Comparison of ENCODE assay signal across 8 cellular contexts in the genomic region with DNA sequence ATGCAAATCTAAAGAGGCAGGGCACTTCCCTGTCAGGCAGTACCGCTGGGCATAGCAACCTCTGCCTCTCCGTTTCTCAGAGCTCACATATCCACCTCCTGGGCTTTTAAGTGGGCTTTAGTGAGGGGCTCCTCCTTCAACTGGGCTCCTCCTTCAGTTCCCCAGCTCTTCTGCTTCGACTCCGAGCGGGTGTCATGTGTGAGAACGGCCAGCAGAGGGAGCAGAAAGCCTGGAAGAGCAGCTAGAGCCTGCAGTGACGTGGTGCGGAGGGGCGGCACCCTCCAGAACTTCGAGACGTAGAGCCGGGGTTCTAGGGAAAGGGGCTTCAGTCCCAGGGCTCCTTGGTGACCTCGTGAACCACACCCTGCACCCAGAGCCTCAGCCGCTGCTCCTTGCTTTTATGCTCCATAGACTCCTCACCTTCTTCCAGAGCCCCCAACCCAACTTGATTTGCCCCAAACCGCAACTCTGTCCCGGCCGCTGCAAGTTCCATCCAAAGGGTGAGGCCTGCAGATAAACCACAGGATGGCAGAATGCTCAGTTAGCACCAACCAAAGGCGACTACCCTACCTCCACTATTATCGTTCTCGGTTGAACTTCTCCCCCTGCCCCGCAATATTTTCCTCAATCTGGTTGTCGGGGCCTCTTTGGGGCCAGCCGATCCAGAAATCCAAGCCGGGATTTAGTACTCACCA. TPM values are rescaled to one million over a fixed set of nuclear protein-coding genes. Genes with fewer than 3 reads are reported as not detected.
A peak's percentile ranks its signal among the peaks of the same experiment; 100 is the strongest.
DNase-seq lines count a peak whose midpoint lies in the region; ATAC-seq and TF ChIP-seq lines count a peak whose summit lies in the region.

No MANE protein-coding gene starts in this region.

- WGBS in tibial nerve, 2 donors = 0% methylated on average over 24 of the region's 24 CpGs

- no peaks in the 10 kb centered on the region for H3K9me3 Mint-ChIP-seq in activated naive CD8-positive, alpha-beta T cell treated with anti-CD3 and anti-CD28 coated beads, Interleukin-2, amount 10 ng/mL, durations not matched to agents 7 days and 5 days

- POLR2A ChIA-PET in activated naive CD8-positive, alpha-beta T cell treated with anti-CD3 and anti-CD28 coated beads, Interleukin-2, amount 10 ng/mL, durations not matched to agents 7 days and 5 days (lab: Charles Lee) = interaction anchor here (0.7 to 9.9 kb wide), 17 partner anchors 18 to 285 kb away, joined by 3 to 119 read pairs (median 3); a partner anchor contains a TSS

- H3K4me1 ChIP-seq in parathyroid adenoma (peaks cover 24% of the 10 kb centered on the region), tibial nerve (peaks cover 0 to 45% (median 23%) of the 10 kb centered on the region in 4 donors)

- H3K27ac Mint-ChIP-seq in activated naive CD8-positive, alpha-beta T cell treated with anti-CD3 and anti-CD28 coated beads, Interleukin-2, amount 10 ng/mL, durations not matched to agents 7 days and 5 days = peak overlapping the region; percentile 95

- TF ChIP-seq POLR2A in GM10847 (IDR thresholded peaks at IDR 0.05; ENCODE audit: extremely low read depth, insufficient read length) = peak; percentile 5
- peak in 1 of 2 donors; percentile 31 for TF ChIP-seq POLR2A in tibial nerve (IDR thresholded peaks at IDR 0.05)

- TF ChIP-seq CTCF in parathyroid adenoma (IDR thresholded peaks at IDR 0.05) (peak; percentile 95), tibial nerve (IDR thresholded peaks at IDR 0.05) (peak; percentile 95 to 98 (median 98))

- H3K4me2 ChIP-seq in parathyroid adenoma (ENCODE audit: low read length) = peak overlapping the region; percentile 97

- H3K9me3 ChIP-seq in parathyroid adenoma (ENCODE audit: control insufficient read depth, low read length) (no peaks in the 10 kb centered on the region), tibial nerve (no peaks in the 10 kb centered on the region)

- H3K79me2 ChIP-seq in parathyroid adenoma = no peaks in the 10 kb centered on the region

- H3K36me3 ChIP-seq in parathyroid adenoma (ENCODE audit: control insufficient read depth, insufficient read depth, low read length) (no peaks in the 10 kb centered on the region), tibial nerve (no peaks in the 10 kb centered on the region)

- no peaks in the 10 kb centered on the region for H3K36me3 Mint-ChIP-seq in activated naive CD8-positive, alpha-beta T cell treated with anti-CD3 and anti-CD28 coated beads, Interleukin-2, amount 10 ng/mL, durations not matched to agents 7 days and 5 days

- H3K9ac ChIP-seq in parathyroid adenoma = no peak overlapping the region

- H3K4me3 ChIP-seq in parathyroid adenoma (ENCODE audit: low read depth, low read length) = peak overlapping the region; percentile 87
- peak overlapping the region; percentile 62 to 84 (median 80) for H3K4me3 ChIP-seq in tibial nerve

- peak; percentile 74 for DNase-seq in NCI-H1105 (lab: John Stamatoyannopoulos, UW)
- peak; percentile 30 for DNase-seq in SKM-1 (lab: John Stamatoyannopoulos, UW; ENCODE audit: unreplicated experiment)
- peak; percentile 92 for DNase-seq in activated naive CD8-positive, alpha-beta T cell treated with anti-CD3 and anti-CD28 coated beads, Interleukin-2, amount 10 ng/mL, durations not matched to agents 7 days and 5 days
- DNase-seq in cardiac septum (ENCODE audit: low spot score) = peak; percentile 97
- DNase-seq in tibial nerve (ENCODE audit: low spot score in 2 of 2) = peak; percentile 90 to 97

- peaks cover 36% of the 10 kb centered on the region for H3K4me1 Mint-ChIP-seq in activated naive CD8-positive, alpha-beta T cell treated with anti-CD3 and anti-CD28 coated beads, Interleukin-2, amount 10 ng/mL, durations not matched to agents 7 days and 5 days

- peak overlapping the region; percentile 92 for H3K4me3 Mint-ChIP-seq in activated naive CD8-positive, alpha-beta T cell treated with anti-CD3 and anti-CD28 coated beads, Interleukin-2, amount 10 ng/mL, durations not matched to agents 7 days and 5 days

- H3K27ac ChIP-seq in parathyroid adenoma (peak overlapping the region; percentile 42), tibial nerve (peak overlapping the region; percentile 60 to 92 (median 86))

- peak; percentile 43 for ATAC-seq in HG02623 (IDR thresholded peaks at IDR 0.05; ENCODE audit: unreplicated experiment)
- ATAC-seq in activated naive CD8-positive, alpha-beta T cell treated with anti-CD3 and anti-CD28 coated beads, Interleukin-2, amount 10 ng/mL, durations not matched to agents 7 days and 5 days (ENCODE audit: low read depth) = peak; percentile 79

- peak in 1 of 2 donors; percentile 57 for TF ChIP-seq EP300 in tibial nerve (IDR thresholded peaks at IDR 0.05)

- intact Hi-C loops in cardiac septum (cut with DNase I) = loop anchor here (5.0 kb wide), 1 partner anchor 247 kb away; no protein-coding TSS in a partner anchor

- H2AFZ ChIP-seq in parathyroid adenoma = peak overlapping the region; percentile 97

- peaks cover 11% of the 10 kb centered on the region for H3K27me3 Mint-ChIP-seq in activated naive CD8-positive, alpha-beta T cell treated with anti-CD3 and anti-CD28 coated beads, Interleukin-2, amount 10 ng/mL, durations not matched to agents 7 days and 5 days

- H3K27me3 ChIP-seq in parathyroid adenoma (ENCODE audit: control insufficient read depth, insufficient read depth, low read length) (no peaks in the 10 kb centered on the region), tibial nerve (peaks cover 0 to 6% of the 10 kb centered on the region in 2 donors)

RNA-seq across cellular contexts. Expression of a gene that starts 0.4 kb away (rescaled TPM):
- under 1 TPM; 0.54 to 0.86 TPM for total RNA-seq in activated naive CD8-positive, alpha-beta T cell treated with anti-CD3 and anti-CD28 coated beads, Interleukin-2, amount 10 ng/mL, durations not matched to agents 7 days and 5 days
- total RNA-seq in cardiac septum (0.83 TPM), tibial nerve (10 to 100 TPM; 16.2 to 61.0 (median 38.7) TPM)

RNA-seq across cellular contexts. Expression of a gene that starts 4.1 kb away (rescaled TPM):
- total RNA-seq in activated naive CD8-positive, alpha-beta T cell treated with anti-CD3 and anti-CD28 coated beads, Interleukin-2, amount 10 ng/mL, durations not matched to agents 7 days and 5 days = not detected
- total RNA-seq in cardiac septum = 0.73 TPM
- total RNA-seq in tibial nerve = not detected

RNA-seq across cellular contexts. Expression of a gene that starts 20.5 kb away (rescaled TPM):
- 100 to 1,000 TPM; 282 to 304 TPM for total RNA-seq in activated naive CD8-positive, alpha-beta T cell treated with anti-CD3 and anti-CD28 coated beads, Interleukin-2, amount 10 ng/mL, durations not matched to agents 7 days and 5 days
- total RNA-seq in cardiac septum = 5.9 TPM
- 10 to 100 TPM in 2 of 4 donors, 1 to 10 TPM in 2; 5.2 to 40.5 (median 11.6) TPM for total RNA-seq in tibial nerve

RNA-seq across cellular contexts. Expression of a gene that starts 24.6 kb away (rescaled TPM):
- under 1 TPM in 1 of 2 experiments, not detected in 1; 0.14 TPM for total RNA-seq in activated naive CD8-positive, alpha-beta T cell treated with anti-CD3 and anti-CD28 coated beads, Interleukin-2, amount 10 ng/mL, durations not matched to agents 7 days and 5 days
- total RNA-seq in cardiac septum = not detected
- not detected for total RNA-seq in tibial nerve

RNA-seq across cellular contexts. Expression of a gene that starts 28.4 kb away (rescaled TPM):
- total RNA-seq in activated naive CD8-positive, alpha-beta T cell treated with anti-CD3 and anti-CD28 coated beads, Interleukin-2, amount 10 ng/mL, durations not matched to agents 7 days and 5 days = 10 to 100 TPM; 91.5 to 97.1 TPM
- total RNA-seq in cardiac septum (77.7 TPM), tibial nerve (10 to 100 TPM; 31.0 to 51.9 (median 41.6) TPM)

Comparison
In these comparisons a context has a peak if more than half of its experiments do, and no peak if none do; other contexts are left out.
1. Peak in every context shown above with its lines: DNase-seq, ATAC-seq, H3K4me3 ChIP-seq and H3K27ac ChIP-seq.
2. DNase-seq: peak in every context shown above with its lines; median percentile 97 in cardiac septum; 94 in tibial nerve; 92 in activated naive CD8-positive, alpha-beta T cell treated with anti-CD3 and anti-CD28 coated beads, Interleukin-2, amount 10 ng/mL, durations not matched to agents 7 days and 5 days; 74 in NCI-H1105; 30 in SKM-1.
3. RNA of a gene that starts 20.5 kb away (total RNA-seq): 282 to 304 TPM in activated naive CD8-positive, alpha-beta T cell treated with anti-CD3 and anti-CD28 coated beads, Interleukin-2, amount 10 ng/mL, durations not matched to agents 7 days and 5 days; 5.2 to 40.5 TPM in tibial nerve and 5.9 TPM in cardiac septum (single experiment); every median in the first group is over 4 times any median in the second.